ENCODE assay signal across 8 cellular contexts in the genomic region with DNA sequence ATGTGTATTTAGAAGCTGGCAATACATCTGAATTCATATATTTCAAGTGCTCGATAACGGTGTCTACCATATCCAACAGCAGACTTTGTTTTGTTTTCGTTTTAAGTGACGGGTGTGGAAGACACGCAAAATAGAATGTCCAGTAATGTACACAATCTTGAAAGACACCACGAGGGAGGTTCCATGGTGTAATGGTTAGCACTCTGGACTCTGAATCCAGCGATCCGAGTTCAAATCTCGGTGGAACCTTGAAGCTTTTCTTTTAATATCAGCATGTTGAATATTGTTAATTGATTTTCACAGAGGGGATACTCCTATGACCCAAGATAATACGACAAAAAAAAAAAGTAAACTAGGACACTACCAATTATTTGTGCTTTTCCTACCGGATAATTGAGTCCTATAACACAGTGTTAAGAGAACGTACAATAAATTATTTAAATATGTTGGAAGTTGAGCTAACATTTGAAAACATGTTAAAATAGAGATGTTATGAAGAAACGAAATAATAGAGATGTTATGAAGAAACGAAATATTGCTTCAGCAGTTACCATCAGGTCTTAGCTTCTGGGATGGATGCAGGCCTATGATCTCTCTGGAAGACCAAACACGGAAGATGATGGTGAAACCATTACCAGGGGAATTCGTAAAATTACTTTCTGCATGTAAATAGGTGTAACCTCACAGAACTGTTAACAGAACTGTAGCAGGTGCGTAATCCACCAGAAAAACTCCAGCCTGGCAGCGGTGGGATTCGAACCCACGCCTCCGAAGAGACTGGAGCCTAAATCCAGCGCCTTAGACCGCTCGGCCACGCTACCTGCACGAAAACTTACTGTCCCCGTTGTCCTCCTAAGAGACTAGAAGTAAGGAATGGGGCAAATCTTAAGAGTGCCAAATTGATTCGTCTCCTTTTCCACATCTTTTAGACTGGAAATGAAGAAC. TPM values are rescaled to one million over a fixed set of nuclear protein-coding genes. Genes with fewer than 3 reads are reported as not detected.
A peak's percentile ranks its signal among the peaks of the same experiment; 100 is the strongest.
DNase-seq lines count a peak whose midpoint lies in the region; ATAC-seq lines count a peak whose summit lies in the region.

No MANE protein-coding gene starts in this region.

- DNase-seq in GM03348 (ENCODE audit: low spot score) (peak; percentile 48), NCI-H2227 treated with DMSO at 0.1 percent for 48 hours (lab: John Stamatoyannopoulos, UW) (peak; percentile 84), cerebellum (ENCODE audit: low spot score) (peak; percentile 71), kidney tubule cell (ENCODE audit: low spot score) (peak; percentile 96)
- DNase-seq in activated CD4-positive, CD25-positive, alpha-beta regulatory T cell (lab: John Stamatoyannopoulos, UW), result peak; percentile 46 to 89 (median 70)
- peak; percentile 55 to 85 for DNase-seq in stimulated activated CD4-positive, alpha-beta T cell treated with anti-CD3 and anti-CD28 coated beads, Interleukin-1b, Interleukin-23, amount 100 ng/mL, for 1 hour (ENCODE audit: low read depth in 2 of 2)

- ATAC-seq in HG03060 (IDR thresholded peaks at IDR 0.05; ENCODE audit: low read depth, unreplicated experiment) (peak; percentile 45), GM21390 (IDR thresholded peaks at IDR 0.05; ENCODE audit: unreplicated experiment) (no peak)

RNA-seq across cellular contexts. Expression of a gene that starts 1.5 kb away (rescaled TPM):
- 0.45 TPM for total RNA-seq in cerebellum

RNA-seq across cellular contexts. Expression of a gene that starts 4.1 kb away (rescaled TPM):
- total RNA-seq in cerebellum, result 0.73 TPM

RNA-seq across cellular contexts. Expression of a gene that starts 32.3 kb away (rescaled TPM):
- total RNA-seq in cerebellum, result not detected

RNA-seq across cellular contexts. Expression of a gene that starts 32.4 kb away (rescaled TPM):
- 7.7 TPM for total RNA-seq in cerebellum

RNA-seq across cellular contexts. Expression of a gene that starts 42.9 kb away (rescaled TPM):
- total RNA-seq in cerebellum, result 29.9 TPM
